1 cellular context compared by ENCODE assay signal in genomic region chr10:88390041-88390440, GRCh38.
TF ChIP-seq lines count a peak whose summit lies in the region.

No MANE protein-coding gene starts in this region.

TF ChIP-seq in HCT116, 20 proteins besides CTCF, POLR2A, EP300 and RAD21:
- TF ChIP-seq CEBPB (IDR thresholded peaks at IDR 0.05; ENCODE audit: low read depth) (no peak), ZNF274 (IDR thresholded peaks at IDR 0.05; ENCODE audit: low read depth, low read length) (no peak), SIN3A (IDR thresholded peaks at IDR 0.05; ENCODE audit: low read depth) (no peak)
